ENCODE assay signal across 10 cellular contexts in the genomic region with DNA sequence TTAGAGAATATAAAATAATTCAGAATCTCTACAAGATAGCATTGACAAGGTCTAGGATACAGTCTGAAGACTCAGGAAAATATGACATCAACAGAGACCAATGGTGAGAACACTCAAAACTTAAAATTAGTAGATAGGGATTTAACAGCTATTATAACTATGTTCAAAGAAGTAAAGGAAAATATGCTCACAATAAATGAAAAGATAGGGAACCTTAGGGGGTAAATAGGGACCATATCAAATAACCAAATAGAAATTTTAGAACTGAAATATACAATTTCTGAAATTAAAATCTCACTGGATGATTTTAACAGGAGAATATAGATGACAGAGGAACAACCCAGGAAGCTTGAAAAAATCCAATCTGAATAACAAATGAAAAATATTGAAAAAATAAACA.
"Had no signal": no experiment of that assay in that cellular context is flagged by ENCODE, and none has a peak within 500 bp of the region (broad histone marks: within the 10 kb centered on the region; RNA-seq: fewer than 3 reads in every experiment).

No MANE protein-coding gene starts in this region.

- H3K9ac ChIP-seq: GM23248, KMS-11 had no signal

- DNase-seq: GM23248, GOT3, H9, HCEC 1CT, IMR-90, Karpas-422, KBM-7 had no signal

- H3K4me3 ChIP-seq: GM23248 had no signal

- H3K27ac Mint-ChIP-seq: H9 had no signal

- H3K4me1 Mint-ChIP-seq: H9 had no signal

- FAIRE-seq: H54 had no signal

- H3K4me3 Mint-ChIP-seq: H9 had no signal

- H2AFZ ChIP-seq: GM23248 had no signal

- H3K4me2 ChIP-seq: KMS-11 had no signal

- H3K27ac ChIP-seq: GM23248, HL-60, KMS-11 had no signal
